ENCODE assay signal across 18 cellular contexts in genomic region chr14:64253672-64254071, GRCh38. TPM values are rescaled to one million over a fixed set of nuclear protein-coding genes. Genes with fewer than 3 reads are reported as not detected.
DNase-seq lines count a peak whose midpoint lies in the region; FAIRE-seq and TF ChIP-seq lines count a peak whose summit lies in the region.
"Had no signal": no experiment of that assay in that cellular context is flagged by ENCODE, and none has a peak within 500 bp of the region (broad histone marks: within the 10 kb centered on the region; RNA-seq: fewer than 3 reads in every experiment).

No MANE protein-coding gene starts in this region.

- no peak overlapping the region for H3K4me3 ChIP-seq in AG04450 (ENCODE audit: low read depth, low read length)
- H3K4me3 ChIP-seq in astrocyte (ENCODE audit: insufficient read depth, low read depth, low read length): no peak overlapping the region
- no peak overlapping the region for H3K4me3 ChIP-seq in right atrium auricular region
- H3K4me3 ChIP-seq: A549, dorsolateral prefrontal cortex, sigmoid colon, thyroid gland had no signal

- H3K4me1 ChIP-seq in astrocyte (ENCODE audit: insufficient read depth, low read length): peaks cover 8% of the 10 kb centered on the region
- H3K4me1 ChIP-seq in H9 (ENCODE audit: insufficient read depth, low read length): no peaks in the 10 kb centered on the region
- no peaks in the 10 kb centered on the region for H3K4me1 ChIP-seq in right atrium auricular region
- H3K4me1 ChIP-seq: sigmoid colon, thyroid gland had no signal

- intact Hi-C loops in CD14-positive monocyte (cut with micrococcal nuclease): no loop called here

- H3K9ac ChIP-seq in astrocyte (ENCODE audit: low read length) (no peak overlapping the region), H9 (ENCODE audit: extremely low read depth, insufficient read length, low read length) (no peak overlapping the region)

- H4K20me1 ChIP-seq in astrocyte (ENCODE audit: insufficient read depth, low read length) (no peaks in the 10 kb centered on the region), H9 (ENCODE audit: control insufficient read depth, insufficient read depth, insufficient read length) (no peaks in the 10 kb centered on the region)

- H3K4me1 Mint-ChIP-seq in astrocyte (ENCODE audit: low read depth, unreplicated experiment) (no peaks in the 10 kb centered on the region), H9 (peaks cover 2 to 13% of the 10 kb centered on the region in 2 experiments), CD14-positive monocyte (no peaks in the 10 kb centered on the region)
- H3K4me1 Mint-ChIP-seq: CD8-positive, alpha-beta memory T cell had no signal

- CTCF ChIA-PET in AG04450 (lab: Charles Lee): no interaction called here

- peak; percentile 94 for FAIRE-seq in HTR-8/SVneo (lab: Jason Lieb, UNC)
- peak; percentile 63 for FAIRE-seq in astrocyte (lab: Jason Lieb, UNC)
- FAIRE-seq: A549 had no signal

- H2BK15ac ChIP-seq in H9 (ENCODE audit: low read depth, low read length): no peak overlapping the region

- no peak overlapping the region for H2BK20ac ChIP-seq in H9 (ENCODE audit: low read depth, low read length, poor library complexity, severe bottlenecking)

- no peak overlapping the region for H2AFZ ChIP-seq in astrocyte (ENCODE audit: low read depth, low read length)
- no peak overlapping the region for H2AFZ ChIP-seq in H9 (ENCODE audit: low read length)

- no peak for TF ChIP-seq CTCF in AG04450 (IDR thresholded peaks at IDR 0.05; ENCODE audit: low read depth, low read length)
- TF ChIP-seq CTCF in astrocyte (IDR thresholded peaks at IDR 0.05; ENCODE audit: insufficient read depth, low read depth, low read length): no peak
- TF ChIP-seq CTCF in H9 (conservative IDR thresholded peaks at IDR 0.05): no peak
- no peak for TF ChIP-seq CTCF in CD14-positive monocyte (IDR thresholded peaks at IDR 0.05)
- no peak for TF ChIP-seq CTCF in right atrium auricular region (IDR thresholded peaks at IDR 0.05)

- H2BK12ac ChIP-seq in H9 (ENCODE audit: insufficient read length, low read depth, low read length): no peak overlapping the region

- H3K4me2 ChIP-seq in astrocyte (ENCODE audit: low read length) (peak overlapping the region; percentile 60), H9 (ENCODE audit: insufficient read depth, insufficient read length, low read length) (no peak overlapping the region)
- H3K4me2 ChIP-seq: A549 had no signal

- no peaks in the 10 kb centered on the region for H3K9me3 ChIP-seq in AG04450 (ENCODE audit: control insufficient read depth, insufficient read depth, low read length)
- H3K9me3 ChIP-seq in astrocyte (ENCODE audit: insufficient read depth, low read depth, low read length): no peaks in the 10 kb centered on the region
- no peaks in the 10 kb centered on the region for H3K9me3 ChIP-seq in H9 (ENCODE audit: control insufficient read depth, low read depth, low read length)
- no peaks in the 10 kb centered on the region for H3K9me3 ChIP-seq in right atrium auricular region
- H3K9me3 ChIP-seq: A549, sigmoid colon, thyroid gland had no signal

- no peak overlapping the region for H3K27ac ChIP-seq in AG04450 (ENCODE audit: low read depth, low read length)
- no peak overlapping the region for H3K27ac ChIP-seq in astrocyte (ENCODE audit: low read depth, low read length)
- no peak overlapping the region for H3K27ac ChIP-seq in H9 (ENCODE audit: insufficient read length, low read depth, low read length)
- no peak overlapping the region for H3K27ac ChIP-seq in right atrium auricular region
- H3K27ac ChIP-seq: A549, dorsolateral prefrontal cortex, sigmoid colon, thyroid gland had no signal

- H3K79me1 ChIP-seq in H9 (ENCODE audit: insufficient read depth, low read depth, low read length, poor library complexity, severe bottlenecking): no peaks in the 10 kb centered on the region

- no peak overlapping the region for H2BK5ac ChIP-seq in H9 (ENCODE audit: insufficient read length, low read length)

- no peak overlapping the region for H2AK5ac ChIP-seq in H9 (ENCODE audit: insufficient read length, low read length)

- WGBS in H9 (ENCODE audit: extremely low coverage, insufficient read length, low lambda C conversion rate): no CpG with 5 or more reads among the region's 3 CpGs

- no peak overlapping the region for H3K23ac ChIP-seq in H9 (ENCODE audit: insufficient read length, low read depth, low read length)

- H3K27me3 Mint-ChIP-seq in astrocyte (ENCODE audit: low read depth, unreplicated experiment): peaks cover 3% of the 10 kb centered on the region
- H3K27me3 Mint-ChIP-seq in H9 (ENCODE audit: low read depth): no peaks in the 10 kb centered on the region; the same call in 1 of the 2 replicates
- H3K27me3 Mint-ChIP-seq in CD14-positive monocyte (ENCODE audit: low read depth in 3 of 3): peaks cover 0 to 4% (median 4%) of the 10 kb centered on the region in 3 donors

- H4K8ac ChIP-seq in H9 (replicated peaks; ENCODE audit: insufficient read length, low read depth, low read length): no peak overlapping the region

- H3K4me3 Mint-ChIP-seq in astrocyte (ENCODE audit: unreplicated experiment) (no peak overlapping the region), H9 (no peak overlapping the region), CD14-positive monocyte (no peak overlapping the region)
- H3K4me3 Mint-ChIP-seq: CD8-positive, alpha-beta memory T cell had no signal

- POLR2A ChIA-PET in AG04450 (lab: Yijun Ruan, JAX): no interaction called here

- H3K27ac Mint-ChIP-seq in astrocyte (ENCODE audit: unreplicated experiment): no peak overlapping the region
- no peak overlapping the region for H3K27ac Mint-ChIP-seq in H9
- no peak overlapping the region for H3K27ac Mint-ChIP-seq in CD14-positive monocyte
- H3K27ac Mint-ChIP-seq: CD8-positive, alpha-beta memory T cell had no signal

- DNase-seq in AG04450 (ENCODE audit: low read depth, low spot score): peak; percentile 66
- DNase-seq in HTR-8/SVneo (ENCODE audit: insufficient read length, low spot score): peak; percentile 63
- peak; percentile 57 for DNase-seq in astrocyte (ENCODE audit: low read depth)
- peak; percentile 26 for DNase-seq in hepatic stellate cell (ENCODE audit: low spot score)
- DNase-seq in H9: no peak
- DNase-seq in CD14-positive monocyte (ENCODE audit: low spot score): no peak
- DNase-seq in NCI-H774 (lab: John Stamatoyannopoulos, UW): no peak
- DNase-seq in right atrium auricular region (ENCODE audit: low spot score): no peak
- DNase-seq: activated CD4-positive, alpha-beta T cell treated with anti-CD3 and anti-CD28 coated beads for 48 hours; activated CD8-positive, alpha-beta memory T cell treated with anti-CD3 and anti-CD28 coated beads, Interleukin-2, amount 50 U/mL, for 48 hours; CD8-positive, alpha-beta memory T cell; dorsolateral prefrontal cortex; Karpas-422; NCI-H1436 treated with DMSO at 0.1 percent for 48 hours; NCI-H345; sigmoid colon; thyroid gland had no signal

- no peak overlapping the region for H4K5ac ChIP-seq in H9 (ENCODE audit: insufficient read length, low read depth, low read length)

- H4K91ac ChIP-seq in H9 (ENCODE audit: insufficient read length, low read depth, low read length): no peak overlapping the region

- H3K27me3 ChIP-seq in AG04450 (ENCODE audit: control insufficient read depth, insufficient read depth, low read length): no peaks in the 10 kb centered on the region
- H3K27me3 ChIP-seq in astrocyte (ENCODE audit: insufficient read depth, low read length): no peaks in the 10 kb centered on the region
- H3K27me3 ChIP-seq in H9 (ENCODE audit: insufficient read depth, low read length): no peaks in the 10 kb centered on the region
- H3K27me3 ChIP-seq in right atrium auricular region: no peaks in the 10 kb centered on the region
- H3K27me3 ChIP-seq: dorsolateral prefrontal cortex, sigmoid colon, thyroid gland had no signal

- H3K23me2 ChIP-seq in H9 (ENCODE audit: insufficient read length, low read depth, low read length, poor library complexity, severe bottlenecking): no peaks in the 10 kb centered on the region

- H3K36me3 ChIP-seq in astrocyte (ENCODE audit: insufficient read depth, low read length) (no peaks in the 10 kb centered on the region), right atrium auricular region (no peaks in the 10 kb centered on the region)
- H3K36me3 ChIP-seq: sigmoid colon, thyroid gland had no signal

- H3K36me3 Mint-ChIP-seq in astrocyte (ENCODE audit: low read depth, unreplicated experiment) (no peaks in the 10 kb centered on the region), H9 (ENCODE audit: insufficient read depth in 1 of 3, low read depth in 3 of 3) (no peaks in the 10 kb centered on the region; a peak in 1 of 7 replicates), CD14-positive monocyte (no peaks in the 10 kb centered on the region)
- H3K36me3 Mint-ChIP-seq: CD8-positive, alpha-beta memory T cell had no signal

- no peaks in the 10 kb centered on the region for H3K79me2 ChIP-seq in astrocyte (ENCODE audit: insufficient read depth, low read length)
- no peaks in the 10 kb centered on the region for H3K79me2 ChIP-seq in H9 (ENCODE audit: insufficient read depth, low read length)

- H3K9me3 Mint-ChIP-seq in astrocyte (ENCODE audit: unreplicated experiment): peaks cover 3% of the 10 kb centered on the region
- no peaks in the 10 kb centered on the region for H3K9me3 Mint-ChIP-seq in H9
- no peaks in the 10 kb centered on the region for H3K9me3 Mint-ChIP-seq in CD14-positive monocyte
- H3K9me3 Mint-ChIP-seq: CD8-positive, alpha-beta memory T cell had no signal

- no peak overlapping the region for H3K18ac ChIP-seq in H9 (ENCODE audit: insufficient read length, low read depth, low read length)

- H2BK120ac ChIP-seq in H9 (ENCODE audit: low read depth, low read length, poor library complexity, severe bottlenecking): no peak overlapping the region

- no peak overlapping the region for H3T11ph ChIP-seq in H9 (ENCODE audit: low read length)

- H3K14ac ChIP-seq in H9 (ENCODE audit: insufficient read depth, low read length): no peak overlapping the region

- H3K56ac ChIP-seq in H9 (ENCODE audit: insufficient read length, low read depth, low read length): no peak overlapping the region

- no peak overlapping the region for H3K4ac ChIP-seq in H9 (ENCODE audit: low read depth, low read length)

RNA-seq across cellular contexts. Expression of gene ESR2, which starts 40.5 kb away (rescaled TPM):
- polyA plus RNA-seq in AG04450 (2011; rRNA removed) (0.04 and 0.06 TPM in 2 replicates), CD14-positive monocyte (not detected)
- 0.17 and 1.1 TPM in 2 replicates for polyA minus RNA-seq in AG04450 (2011; rRNA and poly(A)+ RNA removed)
- total RNA-seq in astrocyte (0.16 TPM in 1 of 2 replicates, not detected in the other), H9 (2021) (0.11 and 0.15 TPM in 2 replicates), right atrium auricular region (under 1 TPM; 0.20 to 0.30 TPM)

Comparison
In these comparisons a context has a peak if more than half of its experiments do, and no peak if none do; other contexts are left out.
1. DNase-seq: peak in AG04450 (single experiment), HTR-8/SVneo (single experiment), astrocyte (single experiment) and hepatic stellate cell (single experiment); none in H9 (single experiment), CD14-positive monocyte (single experiment), NCI-H774 (single experiment) and right atrium auricular region (single experiment).